14 cellular contexts compared by ENCODE assay signal in genomic region chr21:36551731-36552457, GRCh38.
DNase-seq lines count a peak whose midpoint lies in the region; ATAC-seq, FAIRE-seq and TF ChIP-seq lines count a peak whose summit lies in the region.
"Had no signal": no experiment of that assay in that cellular context is flagged by ENCODE, and none has a peak within 500 bp of the region (broad histone marks: within the 10 kb centered on the region; RNA-seq: fewer than 3 reads in every experiment).

No MANE protein-coding gene starts in this region.

- no peak overlapping the region for H2AFZ ChIP-seq in OCI-LY7 (ENCODE audit: low read length)

- no peaks in the 10 kb centered on the region for H3K36me3 Mint-ChIP-seq in T-helper 2 cell treated with Interferon-gamma antibody and Interleukin-4, amounts not matched to agents 5 μg/mL and 100 μg/mL, for 36 hours (ENCODE audit: low read depth)

- no TSS peak for BruUV-seq in OCI-LY7 (replicated peaks; lab: Mats Ljungman, UMichigan)

- H3K36me3 ChIP-seq in OCI-LY7 (ENCODE audit: insufficient read depth, low read length) = no peaks in the 10 kb centered on the region
- H3K36me3 ChIP-seq: spleen had no signal

- no peak overlapping the region for H3K4me2 ChIP-seq in OCI-LY7 (ENCODE audit: low read length)

- no peaks in the 10 kb centered on the region for H4K20me1 ChIP-seq in OCI-LY7 (ENCODE audit: insufficient read depth, low read length)

- no peaks in the 10 kb centered on the region for H3K4me1 ChIP-seq in OCI-LY7 (ENCODE audit: insufficient read depth, low read length, poor library complexity, severe bottlenecking)
- H3K4me1 ChIP-seq: body of pancreas, spleen had no signal

- CTCF ChIA-PET in OCI-LY7 (lab: Charles Lee; ENCODE audit: unreplicated experiment) = no interaction called here

- ATAC-seq in omental fat pad (ENCODE audit: low FRiP score) = peak; percentile 75
- ATAC-seq: body of pancreas; naive thymus-derived CD4-positive, alpha-beta T cell had no signal

- H3K79me2 ChIP-seq in OCI-LY7 (ENCODE audit: insufficient read depth, low read depth, low read length) = no peaks in the 10 kb centered on the region

- POLR2A ChIA-PET in OCI-LY7 (lab: Charles Lee) = no interaction called here

- H3K9me3 ChIP-seq in OCI-LY7 (ENCODE audit: low read length) = no peaks in the 10 kb centered on the region
- H3K9me3 ChIP-seq: body of pancreas had no signal

- no peaks in the 10 kb centered on the region for H3K4me1 Mint-ChIP-seq in T-helper 2 cell treated with Interferon-gamma antibody and Interleukin-4, amounts not matched to agents 5 μg/mL and 100 μg/mL, for 36 hours (ENCODE audit: low read depth)

- no peak for FAIRE-seq in RCC 7860 (lab: Jason Lieb, UNC)
- FAIRE-seq: islet of Langerhans had no signal

- DNase-seq in DMS79 (lab: John Stamatoyannopoulos, UW) (peak; percentile 54), NCI-H146 treated with DMSO at 0.1 percent for 48 hours (lab: John Stamatoyannopoulos, UW; ENCODE audit: unreplicated experiment) (peak; percentile 45), choroid plexus epithelial cell (ENCODE audit: low read depth) (peak; percentile 16), omental fat pad (ENCODE audit: low spot score) (no peak), OCI-LY7 (ENCODE audit: low spot score) (no peak), germinal center (ENCODE audit: low spot score) (no peak), RCC 7860 (ENCODE audit: low spot score) (no peak)
- DNase-seq in T-helper 2 cell treated with Interferon-gamma antibody and Interleukin-4, amounts not matched to agents 5 μg/mL and 100 μg/mL, for 36 hours (ENCODE audit: low spot score) = no peak
- DNase-seq: activated T-cell treated with anti-CD3 and anti-CD28 coated beads, Interleukin-2, amount 50 U/mL, for 24 hours; body of pancreas; KG1; naive thymus-derived CD4-positive, alpha-beta T cell; spleen had no signal

- intact Hi-C loops in OCI-LY7 (cut with micrococcal nuclease; ENCODE audit: unreplicated experiment) = no loop called here

- H3K27ac ChIP-seq in OCI-LY7 (ENCODE audit: low read depth, low read length, poor library complexity, severe bottlenecking) = no peak overlapping the region
- H3K27ac ChIP-seq: body of pancreas, spleen had no signal

- no peak overlapping the region for H3K4me3 Mint-ChIP-seq in T-helper 2 cell treated with Interferon-gamma antibody and Interleukin-4, amounts not matched to agents 5 μg/mL and 100 μg/mL, for 36 hours
- H3K4me3 Mint-ChIP-seq: activated T-cell treated with anti-CD3 and anti-CD28 coated beads, Interleukin-2, amount 50 U/mL, for 24 hours; naive thymus-derived CD4-positive, alpha-beta T cell had no signal

- no peak overlapping the region for H3K4me3 ChIP-seq in choroid plexus epithelial cell (ENCODE audit: low read depth, low read length)
- H3K4me3 ChIP-seq in OCI-LY7 (ENCODE audit: low read depth, low read length, poor library complexity, severe bottlenecking) = no peak overlapping the region
- H3K4me3 ChIP-seq: body of pancreas, spleen had no signal

- no peak overlapping the region for H3K27ac Mint-ChIP-seq in T-helper 2 cell treated with Interferon-gamma antibody and Interleukin-4, amounts not matched to agents 5 μg/mL and 100 μg/mL, for 36 hours
- H3K27ac Mint-ChIP-seq: activated T-cell treated with anti-CD3 and anti-CD28 coated beads, Interleukin-2, amount 50 U/mL, for 24 hours had no signal

- H3K9me2 ChIP-seq in OCI-LY7 (ENCODE audit: insufficient read depth, low read length) = no peaks in the 10 kb centered on the region

- no peaks in the 10 kb centered on the region for H3K27me3 Mint-ChIP-seq in T-helper 2 cell treated with Interferon-gamma antibody and Interleukin-4, amounts not matched to agents 5 μg/mL and 100 μg/mL, for 36 hours (ENCODE audit: low read depth)

- TF ChIP-seq CTCF in choroid plexus epithelial cell (conservative IDR thresholded peaks at IDR 0.05; ENCODE audit: low read depth, low read length) (no peak), omental fat pad (IDR thresholded peaks at IDR 0.05) (no peak), OCI-LY7 (conservative IDR thresholded peaks at IDR 0.05; ENCODE audit: low read length) (no peak)

- no peaks in the 10 kb centered on the region for H3K9me3 Mint-ChIP-seq in T-helper 2 cell treated with Interferon-gamma antibody and Interleukin-4, amounts not matched to agents 5 μg/mL and 100 μg/mL, for 36 hours

Comparison
In these comparisons a context has a peak if more than half of its experiments do, and no peak if none do; other contexts are left out.
1. DNase-seq: peak in DMS79 (single experiment), NCI-H146 treated with DMSO at 0.1 percent for 48 hours (single experiment) and choroid plexus epithelial cell (single experiment); none in omental fat pad (single experiment), T-helper 2 cell treated with Interferon-gamma antibody and Interleukin-4, amounts not matched to agents 5 μg/mL and 100 μg/mL, for 36 hours (single experiment), OCI-LY7 (single experiment), germinal center (single experiment) and RCC 7860 (single experiment).